In the genomic region with DNA sequence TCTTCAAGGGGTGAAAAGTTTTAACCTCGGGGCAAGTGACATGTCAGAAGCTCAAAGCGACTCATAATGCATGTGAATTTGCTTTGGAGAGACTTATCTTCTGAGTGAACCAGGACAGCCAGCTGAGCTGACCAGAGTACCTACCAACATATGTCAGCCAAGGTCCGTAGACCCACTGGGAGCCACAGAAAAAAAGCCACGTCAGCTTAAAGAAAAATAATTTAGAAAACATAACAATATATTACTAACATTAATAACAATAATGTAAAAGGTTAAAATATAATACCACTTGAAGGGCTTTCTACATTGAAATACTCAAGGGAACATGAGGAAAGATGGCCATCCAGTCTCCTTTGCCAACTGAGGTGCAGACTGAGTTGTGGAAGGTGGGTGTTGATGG, we compare ENCODE assay signal across 28 cellular contexts.
"Had no signal": no experiment of that assay in that cellular context is flagged by ENCODE, and none has a peak within 500 bp of the region (broad histone marks: within the 10 kb centered on the region; RNA-seq: fewer than 3 reads in every experiment).

No MANE protein-coding gene starts in this region.

- H3K4me1 ChIP-seq: neural progenitor cell, parathyroid adenoma, psoas muscle had no signal

- H3K4me2 ChIP-seq: neural progenitor cell, smooth muscle cell had no signal

- ATAC-seq: naive thymus-derived CD4-positive, alpha-beta T cell; natural killer cell; psoas muscle; right cardiac atrium; sciatic nerve; stimulated activated naive B cell treated with anti-CD40 and anti-IgM and Interleukin-4, amounts not matched to agents 10 μg/mL and 1 μg/mL and 100 μg/mL, for 72 hours had no signal

- H3K9me3 ChIP-seq: ovary, psoas muscle, spleen, stomach, thoracic aorta, thyroid gland, tibial nerve, upper lobe of left lung, vagina had no signal

- H3K9ac ChIP-seq: neural progenitor cell, parathyroid adenoma had no signal

- FAIRE-seq: urothelium cell line had no signal

- DNase-seq: naive thymus-derived CD4-positive, alpha-beta T cell; natural killer cell; occipital lobe; ovary; posterior cingulate gyrus; psoas muscle; right cardiac atrium; spleen; stimulated activated CD4-positive, alpha-beta T cell treated with anti-CD3 and anti-CD28 coated beads, Interleukin-12 subunit alpha, Interleukin-12 subunit beta, amount 100 ng/mL, for 4 hours; stimulated activated CD4-positive, alpha-beta T cell treated with anti-CD3 and anti-CD28 coated beads, Interleukin-1b, Interleukin-23, amount 100 ng/mL, for 48 hours; stimulated activated CD4-positive, alpha-beta T cell treated with anti-CD3 and anti-CD28 coated beads, Interleukin-4, amount 100 ng/mL, for 1 hour; stimulated activated CD4-positive, alpha-beta T cell treated with anti-CD3 and anti-CD28 coated beads, Interleukin-4, amount 100 ng/mL, for 4 hours; stimulated activated CD8-positive, alpha-beta memory T cell treated with anti-CD3 and anti-CD28 coated beads, Interleukin-4, amount 100 ng/mL, for 48 hours; stimulated activated naive B cell treated with anti-CD40 and anti-IgM and Interleukin-4, amounts not matched to agents 10 μg/mL and 1 μg/mL and 100 μg/mL, for 72 hours; stimulated activated naive CD4-positive, alpha-beta T cell treated with Interleukin-2 at 50 U/mL for 16 hours; stomach; thyroid gland; trophoblast cell; upper lobe of left lung had no signal

- H3K79me2 ChIP-seq: parathyroid adenoma had no signal

- H2AFZ ChIP-seq: neural progenitor cell, parathyroid adenoma had no signal

- H3K36me3 ChIP-seq: neural progenitor cell, ovary had no signal

- H3K27me3 ChIP-seq: neural progenitor cell, ovary, spleen, stomach, thyroid gland, tibial nerve, upper lobe of left lung, vagina had no signal

- H3K27ac ChIP-seq: neural progenitor cell, ovary, parathyroid adenoma, psoas muscle, skin epidermis, stomach, thoracic aorta, thyroid gland, tibial nerve, upper lobe of left lung, vagina had no signal

- H3K4me3 ChIP-seq: neural progenitor cell, ovary, psoas muscle, skin epidermis, smooth muscle cell, spleen, stomach, thoracic aorta, thyroid gland, tibial nerve, upper lobe of left lung, vagina had no signal
